In the genomic region with DNA sequence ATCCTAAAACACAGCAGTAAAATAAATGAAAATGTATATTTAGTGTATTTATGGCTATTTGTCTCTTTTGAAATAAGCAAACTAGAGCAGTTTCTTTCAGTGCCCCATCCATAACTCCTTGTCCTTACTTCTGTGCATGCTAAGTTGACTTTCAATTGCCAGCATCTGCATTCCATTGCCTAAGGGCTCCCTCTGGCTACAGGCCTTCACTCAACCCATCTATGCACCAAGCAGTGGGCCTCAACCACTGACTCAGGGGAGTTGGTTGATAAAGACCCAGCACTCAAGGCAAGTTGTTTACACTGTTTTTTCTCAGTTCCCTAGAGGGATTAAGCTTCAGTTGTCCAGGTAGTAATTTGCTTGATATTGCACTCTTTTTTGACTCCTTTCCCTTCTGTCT, we compare ENCODE assay signal across 11 cellular contexts.
DNase-seq lines count a peak whose midpoint lies in the region; ATAC-seq and TF ChIP-seq lines count a peak whose summit lies in the region.
"Had no signal": no experiment of that assay in that cellular context is flagged by ENCODE, and none has a peak within 500 bp of the region (broad histone marks: within the 10 kb centered on the region; RNA-seq: fewer than 3 reads in every experiment).

No MANE protein-coding gene starts in this region.

- peak; percentile 70 for TF ChIP-seq CTCF in epithelial cell of proximal tubule (conservative IDR thresholded peaks at IDR 0.05; ENCODE audit: low read depth, low read length)

- no peaks in the 10 kb centered on the region for H3K27me3 ChIP-seq in mesendoderm (ENCODE audit: insufficient read depth, low read length, poor library complexity)
- H3K27me3 ChIP-seq: gastroesophageal sphincter had no signal

- no peaks in the 10 kb centered on the region for H3K79me1 ChIP-seq in mesendoderm (ENCODE audit: low read length)

- no peak overlapping the region for H4K8ac ChIP-seq in mesendoderm (ENCODE audit: low read depth, low read length)

- no peak overlapping the region for H3K4me2 ChIP-seq in mesendoderm (ENCODE audit: low read length)

- no peak for ATAC-seq in HG02678 (IDR thresholded peaks at IDR 0.05; ENCODE audit: unreplicated experiment)
- no peak for ATAC-seq in HG03025 (IDR thresholded peaks at IDR 0.05; ENCODE audit: low FRiP score, unreplicated experiment)
- ATAC-seq: gastroesophageal sphincter had no signal

- no peak overlapping the region for H3K27ac ChIP-seq in mesendoderm (ENCODE audit: low read depth, low read length)
- H3K27ac ChIP-seq: gastroesophageal sphincter had no signal

- H3K36me3 ChIP-seq in mesendoderm (ENCODE audit: control insufficient read depth, insufficient read depth, low read length): no peaks in the 10 kb centered on the region
- H3K36me3 ChIP-seq: gastroesophageal sphincter had no signal

- H3K56ac ChIP-seq in mesendoderm (ENCODE audit: low read length): no peak overlapping the region

- no peak overlapping the region for H2BK120ac ChIP-seq in mesendoderm (ENCODE audit: low read depth, low read length)

- H4K5ac ChIP-seq in mesendoderm (ENCODE audit: low read length): no peak overlapping the region

- H3K4ac ChIP-seq in mesendoderm (ENCODE audit: low read depth, low read length): no peak overlapping the region

- DNase-seq in ELR (ENCODE audit: low read depth) (peak; percentile 14), NCI-H226 (peak; percentile 71), epithelial cell of proximal tubule (ENCODE audit: low read depth) (no peak), mesendoderm (peak; percentile 80), 8988T (no peak)
- no peak for DNase-seq in stimulated activated CD4-positive, alpha-beta T cell treated with anti-CD3 and anti-CD28 coated beads, Interleukin-4, amount 100 ng/mL, for 1 hour
- DNase-seq: Karpas-422, NCI-H524 had no signal

- no peak overlapping the region for H3K23ac ChIP-seq in mesendoderm (ENCODE audit: low read length)

- no peak overlapping the region for H2AK5ac ChIP-seq in mesendoderm (ENCODE audit: low read length)

- H3K79me2 ChIP-seq in mesendoderm (ENCODE audit: control insufficient read depth, insufficient read depth, low read length): no peaks in the 10 kb centered on the region

- no peak overlapping the region for H2BK15ac ChIP-seq in mesendoderm (replicated peaks; ENCODE audit: low read depth)

- H3K4me3 ChIP-seq in epithelial cell of proximal tubule (ENCODE audit: low read depth, low read length) (no peak overlapping the region), mesendoderm (ENCODE audit: low read length) (no peak overlapping the region)
- H3K4me3 ChIP-seq: gastroesophageal sphincter had no signal

- H3K18ac ChIP-seq in mesendoderm (ENCODE audit: low read length): no peak overlapping the region

- H2BK5ac ChIP-seq in mesendoderm (ENCODE audit: low read length): no peak overlapping the region

- H3K4me1 ChIP-seq in mesendoderm (ENCODE audit: control insufficient read depth, low read depth, low read length): no peaks in the 10 kb centered on the region
- H3K4me1 ChIP-seq: gastroesophageal sphincter had no signal

- H3K9ac ChIP-seq in mesendoderm (ENCODE audit: low read length): no peak overlapping the region

Comparison
In these comparisons a context has a peak if more than half of its experiments do, and no peak if none do; other contexts are left out.
1. DNase-seq: peak in ELR (single experiment), NCI-H226 (single experiment) and mesendoderm (single experiment); none in epithelial cell of proximal tubule (single experiment), stimulated activated CD4-positive, alpha-beta T cell treated with anti-CD3 and anti-CD28 coated beads, Interleukin-4, amount 100 ng/mL, for 1 hour (single experiment) and 8988T (single experiment).